1 cellular context compared by ENCODE assay signal in the genomic region with DNA sequence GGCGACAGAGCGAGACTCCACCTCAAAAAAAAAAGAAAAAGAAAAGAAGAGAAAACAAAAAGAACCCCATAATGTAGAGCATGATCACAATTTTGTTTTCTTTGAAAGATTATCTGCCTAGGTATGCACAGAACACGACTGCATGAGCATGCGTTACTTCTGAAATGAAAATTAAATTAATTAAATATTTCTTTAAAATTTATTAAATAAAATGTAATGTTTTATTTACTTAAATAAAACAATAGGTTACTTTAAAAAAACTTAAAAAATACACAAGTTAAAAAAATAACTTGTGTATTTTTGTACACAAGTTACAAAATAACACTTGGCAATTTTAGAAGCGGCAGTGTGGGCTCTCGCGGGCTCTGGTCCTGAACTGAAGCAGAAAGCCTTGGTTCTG.
TF ChIP-seq lines count a peak whose summit lies in the region.

No MANE protein-coding gene starts in this region.

TF ChIP-seq in H1, 55 proteins besides CTCF, POLR2A, EP300 and RAD21:
- TF ChIP-seq BACH1 (IDR thresholded peaks at IDR 0.05; ENCODE audit: low read length) (no peak), SP4 (IDR thresholded peaks at IDR 0.05; ENCODE audit: low read length) (no peak), ATF2 (IDR thresholded peaks at IDR 0.05; ENCODE audit: low read length) (no peak), NANOG (IDR thresholded peaks at IDR 0.05; ENCODE audit: insufficient read depth, low read depth, low read length, poor library complexity, severe bottlenecking) (no peak), CBX8 (IDR thresholded peaks at IDR 0.05; ENCODE audit: borderline replicate concordance, low read depth, low read length) (no peak), CTBP2 (IDR thresholded peaks at IDR 0.05; ENCODE audit: borderline replicate concordance, insufficient read depth, insufficient read length, low read length) (no peak), BRCA1 (IDR thresholded peaks at IDR 0.05; ENCODE audit: low read depth, low read length) (no peak), TEAD4 (IDR thresholded peaks at IDR 0.05; ENCODE audit: low read depth, low read length) (no peak), KDM1A (IDR thresholded peaks at IDR 0.05; ENCODE audit: borderline replicate concordance, low read length) (no peak), SIX5 (IDR thresholded peaks at IDR 0.05; ENCODE audit: low read depth, low read length) (no peak), JUND (IDR thresholded peaks at IDR 0.05; ENCODE audit: low read length) (no peak), MAX (IDR thresholded peaks at IDR 0.05) (no peak), EZH2 (IDR thresholded peaks at IDR 0.05; ENCODE audit: low read depth, low read length, severe bottlenecking) (no peak), ZNF274 (IDR thresholded peaks at IDR 0.05; ENCODE audit: borderline replicate concordance, extremely low read depth, low read length) (no peak), CREB1 (IDR thresholded peaks at IDR 0.05) (no peak)
- TF ChIP-seq, protein P1, sequence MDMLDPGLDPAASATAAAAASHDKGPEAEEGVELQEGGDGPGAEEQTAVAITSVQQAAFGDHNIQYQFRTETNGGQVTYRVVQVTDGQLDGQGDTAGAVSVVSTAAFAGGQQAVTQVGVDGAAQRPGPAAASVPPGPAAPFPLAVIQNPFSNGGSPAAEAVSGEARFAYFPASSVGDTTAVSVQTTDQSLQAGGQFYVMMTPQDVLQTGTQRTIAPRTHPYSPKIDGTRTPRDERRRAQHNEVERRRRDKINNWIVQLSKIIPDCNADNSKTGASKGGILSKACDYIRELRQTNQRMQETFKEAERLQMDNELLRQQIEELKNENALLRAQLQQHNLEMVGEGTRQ (IDR thresholded peaks at IDR 0.05; ENCODE audit: low read length) = no peak
TF ChIP-seq in H1: peak in this region for 0.
